2 cellular contexts compared by ENCODE assay signal in the genomic region with DNA sequence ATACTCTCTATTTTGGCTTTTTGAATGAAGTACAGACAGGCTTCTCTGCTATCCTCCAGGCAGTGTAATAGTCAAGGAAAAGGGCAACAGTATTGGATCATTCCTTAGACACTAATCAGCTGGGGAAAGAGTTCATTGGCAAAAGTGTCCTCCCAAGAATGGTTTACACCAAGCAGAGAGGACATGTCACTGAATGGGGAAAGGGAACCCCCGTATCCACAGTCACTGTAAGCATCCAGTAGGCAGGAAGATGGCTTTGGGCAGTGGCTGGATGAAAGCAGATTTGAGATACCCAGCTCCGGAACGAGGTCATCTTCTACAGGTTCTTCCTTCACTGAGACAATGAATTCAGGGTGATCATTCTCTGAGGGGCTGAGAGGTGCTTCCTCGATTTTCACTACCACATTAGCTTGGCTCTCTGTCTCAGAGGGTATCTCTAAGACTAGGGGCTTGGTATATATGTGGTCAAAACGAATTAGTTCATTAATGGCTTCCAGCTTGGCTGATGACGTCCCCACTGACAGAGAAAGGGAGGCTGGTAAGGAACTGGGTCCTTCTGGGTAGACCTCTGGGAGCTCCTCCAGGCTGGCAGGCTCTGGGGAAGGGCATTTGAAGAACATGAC.
TF ChIP-seq lines count a peak whose summit lies in the region.

No MANE protein-coding gene starts in this region.

TF ChIP-seq in HEK293, 187 proteins besides CTCF, POLR2A, EP300 and RAD21:
- TF ChIP-seq ZNF600 (tag by site-specific recombination; IDR thresholded peaks at IDR 0.05) (peak; percentile 34; the same call in 1 of the 2 replicates), SALL2 (tag by site-specific recombination; IDR thresholded peaks at IDR 0.05; ENCODE audit: borderline replicate concordance) (no peak), ZNF624 (tag by site-specific recombination; IDR thresholded peaks at IDR 0.05) (no peak), ZNF202 (tag by site-specific recombination; IDR thresholded peaks at IDR 0.05; ENCODE audit: borderline replicate concordance) (no peak)
- TF ChIP-seq, protein P1, sequence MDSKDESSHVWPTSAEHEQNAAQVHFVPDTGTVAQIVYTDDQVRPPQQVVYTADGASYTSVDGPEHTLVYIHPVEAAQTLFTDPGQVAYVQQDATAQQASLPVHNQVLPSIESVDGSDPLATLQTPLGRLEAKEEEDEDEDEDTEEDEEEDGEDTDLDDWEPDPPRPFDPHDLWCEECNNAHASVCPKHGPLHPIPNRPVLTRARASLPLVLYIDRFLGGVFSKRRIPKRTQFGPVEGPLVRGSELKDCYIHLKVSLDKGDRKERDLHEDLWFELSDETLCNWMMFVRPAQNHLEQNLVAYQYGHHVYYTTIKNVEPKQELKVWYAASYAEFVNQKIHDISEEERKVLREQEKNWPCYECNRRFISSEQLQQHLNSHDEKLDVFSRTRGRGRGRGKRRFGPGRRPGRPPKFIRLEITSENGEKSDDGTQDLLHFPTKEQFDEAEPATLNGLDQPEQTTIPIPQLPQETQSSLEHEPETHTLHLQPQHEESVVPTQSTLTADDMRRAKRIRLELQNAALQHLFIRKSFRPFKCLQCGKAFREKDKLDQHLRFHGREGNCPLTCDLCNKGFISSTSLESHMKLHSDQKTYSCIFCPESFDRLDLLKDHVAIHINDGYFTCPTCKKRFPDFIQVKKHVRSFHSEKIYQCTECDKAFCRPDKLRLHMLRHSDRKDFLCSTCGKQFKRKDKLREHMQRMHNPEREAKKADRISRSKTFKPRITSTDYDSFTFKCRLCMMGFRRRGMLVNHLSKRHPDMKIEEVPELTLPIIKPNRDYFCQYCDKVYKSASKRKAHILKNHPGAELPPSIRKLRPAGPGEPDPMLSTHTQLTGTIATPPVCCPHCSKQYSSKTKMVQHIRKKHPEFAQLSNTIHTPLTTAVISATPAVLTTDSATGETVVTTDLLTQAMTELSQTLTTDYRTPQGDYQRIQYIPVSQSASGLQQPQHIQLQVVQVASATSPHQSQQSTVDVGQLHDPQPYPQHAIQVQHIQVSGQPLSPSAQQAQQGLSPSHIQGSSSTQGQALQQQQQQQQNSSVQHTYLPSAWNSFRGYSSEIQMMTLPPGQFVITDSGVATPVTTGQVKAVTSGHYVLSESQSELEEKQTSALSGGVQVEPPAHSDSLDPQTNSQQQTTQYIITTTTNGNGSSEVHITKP (tag by site-specific recombination; IDR thresholded peaks at IDR 0.05), result peak; percentile 71
TF ChIP-seq in HEK293: peak in this region for 2.

TF ChIP-seq in GM12878, 131 proteins besides CTCF, POLR2A, EP300 and RAD21:
- TF ChIP-seq NRF1 (conservative IDR thresholded peaks at IDR 0.05; ENCODE audit: low read depth, low read length), result no peak
- TF ChIP-seq POLR2AphosphoS2 (IDR thresholded peaks at IDR 0.05; ENCODE audit: low read depth, low read length), result peak; percentile 25; the same call in 1 of the 2 replicates
- no peak for TF ChIP-seq TBL1XR1 (IDR thresholded peaks at IDR 0.05; ENCODE audit: low read depth, low read length)
- peak; percentile 61 for TF ChIP-seq POLR2AphosphoS5 (IDR thresholded peaks at IDR 0.05; ENCODE audit: low read length)
- no peak for TF ChIP-seq MYC (IDR thresholded peaks at IDR 0.05; ENCODE audit: insufficient read depth, insufficient read length, insufficient replicate concordance, low read length, severe bottlenecking)
- TF ChIP-seq MEF2A (IDR thresholded peaks at IDR 0.05; ENCODE audit: insufficient read depth, low read depth, low read length), result no peak
- TF ChIP-seq ZNF622 (IDR thresholded peaks at IDR 0.05), result no peak
- 0 out of 2 replicates have a peak, but pooled peaks have one; percentile 34 for TF ChIP-seq SMAD5 (IDR thresholded peaks at IDR 0.05; ENCODE audit: low read depth)
- TF ChIP-seq GABPA (IDR thresholded peaks at IDR 0.05; ENCODE audit: low read depth), result no peak
- TF ChIP-seq, protein P2, sequence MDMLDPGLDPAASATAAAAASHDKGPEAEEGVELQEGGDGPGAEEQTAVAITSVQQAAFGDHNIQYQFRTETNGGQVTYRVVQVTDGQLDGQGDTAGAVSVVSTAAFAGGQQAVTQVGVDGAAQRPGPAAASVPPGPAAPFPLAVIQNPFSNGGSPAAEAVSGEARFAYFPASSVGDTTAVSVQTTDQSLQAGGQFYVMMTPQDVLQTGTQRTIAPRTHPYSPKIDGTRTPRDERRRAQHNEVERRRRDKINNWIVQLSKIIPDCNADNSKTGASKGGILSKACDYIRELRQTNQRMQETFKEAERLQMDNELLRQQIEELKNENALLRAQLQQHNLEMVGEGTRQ (IDR thresholded peaks at IDR 0.05; ENCODE audit: borderline replicate concordance, low read depth, low read length), result no peak
